22 cellular contexts compared by ENCODE assay signal in genomic region chr14:104451474-104451873, GRCh38.
"Had no signal": no experiment of that assay in that cellular context is flagged by ENCODE, and none has a peak within 500 bp of the region (broad histone marks: within the 10 kb centered on the region; RNA-seq: fewer than 3 reads in every experiment).

No MANE protein-coding gene starts in this region.

- H3K4me3 ChIP-seq: K562 had no signal

- H3K4me3 Mint-ChIP-seq: activated CD8-positive, alpha-beta T cell treated with anti-CD3 and anti-CD28 coated beads for 36 hours; activated naive CD4-positive, alpha-beta T cell treated with anti-CD3 and anti-CD28 coated beads for 36 hours; activated naive CD8-positive, alpha-beta T cell; activated T-cell treated with anti-CD3 and anti-CD28 coated beads, Interleukin-2, amount 50 U/mL, for 24 hours; activated T-helper 1 cell treated with anti-CD3 and anti-CD28 coated beads, Interleukin-12 subunit alpha, Interleukin-12 subunit beta, Interleukin-2, Interleukin-4 antibody, amounts not matched to agents 30 ng/mL and 10 ng/mL and 1 ng/mL, durations not matched to agents 14 hours and 24 hours and 36 hours; brain; T-helper 17 cell had no signal

- H3K9me3 Mint-ChIP-seq: activated T-helper 1 cell treated with anti-CD3 and anti-CD28 coated beads, Interleukin-12 subunit alpha, Interleukin-12 subunit beta, Interleukin-2, Interleukin-4 antibody, amounts not matched to agents 30 ng/mL and 10 ng/mL and 1 ng/mL, durations not matched to agents 14 hours and 24 hours and 36 hours had no signal

- ATAC-seq: activated CD8-positive, alpha-beta T cell treated with anti-CD3 and anti-CD28 coated beads for 36 hours; K562; PC-3; T-helper 17 cell had no signal

- H3K27ac Mint-ChIP-seq: activated CD8-positive, alpha-beta T cell treated with anti-CD3 and anti-CD28 coated beads for 36 hours; activated naive CD4-positive, alpha-beta T cell treated with anti-CD3 and anti-CD28 coated beads for 36 hours; activated naive CD8-positive, alpha-beta T cell; activated T-cell treated with anti-CD3 and anti-CD28 coated beads, Interleukin-2, amount 50 U/mL, for 24 hours; activated T-helper 1 cell treated with anti-CD3 and anti-CD28 coated beads, Interleukin-12 subunit alpha, Interleukin-12 subunit beta, Interleukin-2, Interleukin-4 antibody, amounts not matched to agents 30 ng/mL and 10 ng/mL and 1 ng/mL, durations not matched to agents 14 hours and 24 hours and 36 hours; brain; T-helper 17 cell had no signal

- FAIRE-seq: astrocyte, K562 had no signal

- H3K27ac ChIP-seq: VCaP had no signal

- DNase-seq: activated CD4-positive, alpha-beta T cell treated with anti-CD3 and anti-CD28 coated beads for 4 hours; activated CD8-positive, alpha-beta T cell treated with anti-CD3 and anti-CD28 coated beads for 36 hours; activated gamma-delta T cell; activated naive CD4-positive, alpha-beta T cell treated with anti-CD3 and anti-CD28 coated beads for 36 hours; amygdala; Karpas-422; NCI-H146; NCI-H187 treated with DMSO at 0.1 percent for 48 hours; NCI-H2081 treated with DMSO at 0.1 percent for 48 hours; NCI-H446; NCI-H524; PC-3; SIG-M5; T-helper 17 cell; T-helper 9 cell had no signal
